In genomic region chr9:137300607-137301085, GRCh38 we compare ENCODE assay signal across 7 cellular contexts. TPM values are rescaled to one million over a fixed set of nuclear protein-coding genes. Genes with fewer than 3 reads are reported as not detected.
DNase-seq lines count a peak whose midpoint lies in the region; ATAC-seq, FAIRE-seq and TF ChIP-seq lines count a peak whose summit lies in the region.
"Had no signal": no experiment of that assay in that cellular context is flagged by ENCODE, and none has a peak within 500 bp of the region (broad histone marks: within the 10 kb centered on the region; RNA-seq: fewer than 3 reads in every experiment).

No MANE protein-coding gene starts in this region.

- no peak overlapping the region for H3K27ac Mint-ChIP-seq in activated naive CD8-positive, alpha-beta T cell treated with anti-CD3 and anti-CD28 coated beads, Interleukin-2, amount 10 ng/mL, durations not matched to agents 7 days and 5 days

- no peaks in the 10 kb centered on the region for H3K9me3 ChIP-seq in mucosa of rectum (ENCODE audit: control insufficient read depth in 2 of 2, low read length in 2 of 2)

- H3K9ac ChIP-seq in mucosa of rectum (ENCODE audit: low read depth in 1 of 2, low read length in 2 of 2), result peak overlapping the region; percentile 90 to 93

- peaks cover 42% of the 10 kb centered on the region for H3K27me3 Mint-ChIP-seq in activated naive CD8-positive, alpha-beta T cell treated with anti-CD3 and anti-CD28 coated beads, Interleukin-2, amount 10 ng/mL, durations not matched to agents 7 days and 5 days

- no peaks in the 10 kb centered on the region for H3K36me3 Mint-ChIP-seq in activated naive CD8-positive, alpha-beta T cell treated with anti-CD3 and anti-CD28 coated beads, Interleukin-2, amount 10 ng/mL, durations not matched to agents 7 days and 5 days

- POLR2A ChIA-PET in activated naive CD8-positive, alpha-beta T cell treated with anti-CD3 and anti-CD28 coated beads, Interleukin-2, amount 10 ng/mL, durations not matched to agents 7 days and 5 days (lab: Charles Lee), result interaction anchor here (1.5 kb wide), 1 partner anchor 112 kb away, joined by 6 read pairs; no protein-coding TSS in a partner anchor

- H3K4me3 Mint-ChIP-seq in activated naive CD8-positive, alpha-beta T cell treated with anti-CD3 and anti-CD28 coated beads, Interleukin-2, amount 10 ng/mL, durations not matched to agents 7 days and 5 days, result peak overlapping the region; percentile 79

- H3K27ac ChIP-seq in mucosa of rectum (ENCODE audit: low read depth in 2 of 2, low read length in 2 of 2), result peak overlapping the region; percentile 94 to 95

- peak overlapping the region; percentile 87 to 90 for H3K4me3 ChIP-seq in mucosa of rectum (ENCODE audit: low read length in 2 of 2)

- H3K4me1 Mint-ChIP-seq in activated naive CD8-positive, alpha-beta T cell treated with anti-CD3 and anti-CD28 coated beads, Interleukin-2, amount 10 ng/mL, durations not matched to agents 7 days and 5 days, result peaks cover 9% of the 10 kb centered on the region

- peaks cover 0 to 3% of the 10 kb centered on the region in 2 donors for H3K36me3 ChIP-seq in mucosa of rectum (ENCODE audit: control insufficient read depth in 2 of 2, insufficient read depth in 2 of 2, low read length in 2 of 2)

- peaks cover 3 to 16% of the 10 kb centered on the region in 2 donors for H3K27me3 ChIP-seq in mucosa of rectum (ENCODE audit: control insufficient read depth in 2 of 2, insufficient read depth in 2 of 2, low read length in 2 of 2)

- DNase-seq in H54 (ENCODE audit: insufficient read length, low spot score) (peak; percentile 79), NOMO-1 (lab: John Stamatoyannopoulos, UW; ENCODE audit: unreplicated experiment in 2 of 2) (no peak), cortex of kidney (lab: John Stamatoyannopoulos, UW) (no peak)
- DNase-seq in activated naive CD8-positive, alpha-beta T cell treated with anti-CD3 and anti-CD28 coated beads, Interleukin-2, amount 10 ng/mL, durations not matched to agents 7 days and 5 days, result no peak

- no peak for TF ChIP-seq POLR2A in H54 (IDR thresholded peaks at IDR 0.05; ENCODE audit: low read depth, low read length)

- peaks cover 55 to 57% of the 10 kb centered on the region in 2 donors for H3K4me1 ChIP-seq in mucosa of rectum (ENCODE audit: control insufficient read depth in 2 of 2, insufficient read depth in 2 of 2, low read length in 2 of 2)

- no peak for FAIRE-seq in H54 (lab: Jason Lieb, UNC)

- no peaks in the 10 kb centered on the region for H3K9me3 Mint-ChIP-seq in activated naive CD8-positive, alpha-beta T cell treated with anti-CD3 and anti-CD28 coated beads, Interleukin-2, amount 10 ng/mL, durations not matched to agents 7 days and 5 days

- ATAC-seq in activated naive CD8-positive, alpha-beta T cell treated with anti-CD3 and anti-CD28 coated beads, Interleukin-2, amount 10 ng/mL, durations not matched to agents 7 days and 5 days (ENCODE audit: low read depth), result no peak
- no peak for ATAC-seq in HG02610 (IDR thresholded peaks at IDR 0.05; ENCODE audit: unreplicated experiment)

RNA-seq across cellular contexts. Expression of gene NRARP, which starts 1.4 kb away (rescaled TPM):
- total RNA-seq in activated naive CD8-positive, alpha-beta T cell treated with anti-CD3 and anti-CD28 coated beads, Interleukin-2, amount 10 ng/mL, durations not matched to agents 7 days and 5 days, result 1 to 10 TPM; 1.2 to 1.7 TPM

RNA-seq across cellular contexts. Expression of gene TOR4A, which starts 23.1 kb away (rescaled TPM):
- 1 to 10 TPM; 8.1 to 8.2 TPM for total RNA-seq in activated naive CD8-positive, alpha-beta T cell treated with anti-CD3 and anti-CD28 coated beads, Interleukin-2, amount 10 ng/mL, durations not matched to agents 7 days and 5 days

RNA-seq across cellular contexts. Expression of gene NELFB, which starts 45.5 kb away (rescaled TPM):
- 10 to 100 TPM; 58.7 to 63.1 TPM for total RNA-seq in activated naive CD8-positive, alpha-beta T cell treated with anti-CD3 and anti-CD28 coated beads, Interleukin-2, amount 10 ng/mL, durations not matched to agents 7 days and 5 days

RNA-seq across cellular contexts. Expression of gene STPG3, which starts 49.6 kb away (rescaled TPM):
- not detected for total RNA-seq in activated naive CD8-positive, alpha-beta T cell treated with anti-CD3 and anti-CD28 coated beads, Interleukin-2, amount 10 ng/mL, durations not matched to agents 7 days and 5 days
- total RNA-seq: T-helper 2 cell treated with Interferon-gamma antibody and Interleukin-4, amounts not matched to agents 100 ng/mL and 5 ng/mL, for 36 hours had no signal

RNA-seq across cellular contexts. Expression of gene TUBB4B, which starts 59.6 kb away (rescaled TPM):
- total RNA-seq in activated naive CD8-positive, alpha-beta T cell treated with anti-CD3 and anti-CD28 coated beads, Interleukin-2, amount 10 ng/mL, durations not matched to agents 7 days and 5 days, result 100 to 1,000 TPM; 241 to 249 TPM
